In the genomic region with DNA sequence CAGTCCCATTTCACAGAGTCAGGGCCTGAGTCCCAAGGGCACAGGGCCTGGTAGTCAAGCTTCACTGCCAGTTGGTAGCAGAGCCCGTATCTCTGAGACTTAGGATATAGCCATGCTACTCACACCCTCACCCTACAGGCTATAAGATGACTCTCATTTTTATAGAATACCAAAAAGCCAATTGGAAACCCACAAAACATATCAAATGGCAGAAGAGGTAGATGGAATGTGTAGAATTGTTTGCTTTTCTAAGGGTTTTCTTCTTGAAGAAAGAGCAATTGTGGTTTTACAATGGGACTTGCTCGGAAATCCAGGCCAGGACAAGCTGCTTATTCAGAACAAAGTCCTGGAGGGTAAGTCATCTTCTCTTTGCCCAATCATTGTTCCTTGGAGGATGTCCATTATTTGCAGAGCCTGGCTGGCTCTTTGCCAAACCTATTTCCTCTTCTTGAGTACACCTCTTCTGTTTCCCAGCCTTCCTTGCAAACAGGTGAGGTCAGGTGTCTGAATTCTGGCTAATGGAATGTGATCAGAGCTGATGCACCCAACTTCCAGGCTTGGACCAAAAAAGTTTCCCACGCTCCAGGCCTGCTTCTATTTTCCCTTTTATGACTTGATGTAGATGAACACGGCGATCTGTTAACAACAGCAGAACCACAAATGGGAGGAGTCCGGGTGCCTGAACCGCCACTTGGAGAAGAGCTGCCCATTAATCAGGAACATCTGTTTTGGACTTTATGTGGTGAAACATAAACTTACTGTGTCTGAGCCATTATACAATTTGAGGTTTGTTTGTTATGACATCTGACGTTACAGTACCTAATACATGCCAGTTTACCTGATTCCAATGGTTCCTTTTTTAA, we compare ENCODE assay signal across 11 cellular contexts. TPM values are rescaled to one million over a fixed set of nuclear protein-coding genes. Genes with fewer than 3 reads are reported as not detected.
DNase-seq lines count a peak whose midpoint lies in the region; ATAC-seq and TF ChIP-seq lines count a peak whose summit lies in the region.
"Had no signal": no experiment of that assay in that cellular context is flagged by ENCODE, and none has a peak within 500 bp of the region (broad histone marks: within the 10 kb centered on the region; RNA-seq: fewer than 3 reads in every experiment).

No MANE protein-coding gene starts in this region.

- in situ Hi-C loops in transverse colon (cut with MboI; ENCODE audit: low pct_ligation_motif_present in 1 of 4, low pct_unique_long_range_greater_than_20kb in 1 of 4, low sequenced_read_pairs in 3 of 4) = no loop called here

- TF ChIP-seq EP300 in transverse colon (IDR thresholded peaks at IDR 0.05; ENCODE audit: low read depth) = no peak

- 36 to 45% methylated on average over 7 to 8 of the region's 8 CpGs for WGBS in transverse colon (ENCODE audit: low coverage in 1 of 2), 2 donors

- no peaks in the 10 kb centered on the region for H3K9me3 ChIP-seq in transverse colon

- H3K4me3 ChIP-seq in fibroblast of the aortic adventitia (ENCODE audit: low read depth, low read length) (no peak overlapping the region), transverse colon (no peak overlapping the region)

- peak overlapping the region in 2 of 4 donors; percentile 15 to 48 for H3K27ac ChIP-seq in transverse colon

- peaks cover 9 to 22% (median 12%) of the 10 kb centered on the region in 4 donors for H3K4me1 ChIP-seq in transverse colon

- TF ChIP-seq POLR2A in transverse colon (IDR thresholded peaks at IDR 0.05) = no peak

- DNase-seq in NCI-H748 (lab: John Stamatoyannopoulos, UW; ENCODE audit: unreplicated experiment) (peak; percentile 21), NCI-H748 treated with DMSO at 0.1 percent for 48 hours (lab: John Stamatoyannopoulos, UW) (no peak), RPMI8226 (peak; percentile 63), fibroblast of the aortic adventitia (ENCODE audit: low read depth) (peak; percentile 77), transverse colon (peak; percentile 73)
- DNase-seq: activated T-cell treated with anti-CD3 and anti-CD28 coated beads for 4 hours; CD8-positive, alpha-beta T cell; stimulated activated CD4-positive, alpha-beta T cell treated with anti-CD3 and anti-CD28 coated beads, Interleukin-2, amount 100 ng/mL, for 24 hours had no signal

- no peaks in the 10 kb centered on the region for H3K27me3 ChIP-seq in transverse colon

- ATAC-seq in HG03025 (IDR thresholded peaks at IDR 0.05; ENCODE audit: low FRiP score, unreplicated experiment) (no peak), HG03108 (IDR thresholded peaks at IDR 0.05; ENCODE audit: unreplicated experiment) (no peak), GM21576 (IDR thresholded peaks at IDR 0.05; ENCODE audit: unreplicated experiment) (no peak)
- ATAC-seq: CD8-positive, alpha-beta T cell had no signal

- intact Hi-C loops in transverse colon (cut with DNase I; ENCODE audit: low total_unique reads) = no loop called here

- H3K36me3 ChIP-seq in transverse colon = no peaks in the 10 kb centered on the region

- no peak for TF ChIP-seq CTCF in fibroblast of the aortic adventitia (IDR thresholded peaks at IDR 0.05; ENCODE audit: insufficient read depth, low read length)
- TF ChIP-seq CTCF in transverse colon (IDR thresholded peaks at IDR 0.05) = no peak

RNA-seq across cellular contexts. Expression of a gene that starts 16.9 kb away (rescaled TPM):
- total RNA-seq in fibroblast of the aortic adventitia (ENCODE audit: low replicate concordance) (not detected in 2 replicates), transverse colon (under 1 TPM in 1 of 4 donors, not detected in 3; 0.64 TPM)
- total RNA-seq: CD8-positive, alpha-beta T cell had no signal

RNA-seq across cellular contexts. Expression of a gene that starts 30.6 kb away (rescaled TPM):
- total RNA-seq in fibroblast of the aortic adventitia (ENCODE audit: low replicate concordance) (0.18 and 0.33 TPM in 2 replicates), transverse colon (10 to 100 TPM in 1 of 4 donors, 1 to 10 TPM in 2, not detected in 1; 1.7 to 13.5 (median 1.8) TPM)
- total RNA-seq: CD8-positive, alpha-beta T cell had no signal

RNA-seq across cellular contexts. Expression of a gene that starts 57.2 kb away (rescaled TPM):
- total RNA-seq in fibroblast of the aortic adventitia (ENCODE audit: low replicate concordance) (under 0.01 TPM in 1 of 2 replicates, not detected in the other), transverse colon (10 to 100 TPM in 2 of 4 donors, 1 to 10 TPM in 2; 4.4 to 13.5 (median 9.6) TPM)
